ENCODE assay signal across 19 cellular contexts in the genomic region with DNA sequence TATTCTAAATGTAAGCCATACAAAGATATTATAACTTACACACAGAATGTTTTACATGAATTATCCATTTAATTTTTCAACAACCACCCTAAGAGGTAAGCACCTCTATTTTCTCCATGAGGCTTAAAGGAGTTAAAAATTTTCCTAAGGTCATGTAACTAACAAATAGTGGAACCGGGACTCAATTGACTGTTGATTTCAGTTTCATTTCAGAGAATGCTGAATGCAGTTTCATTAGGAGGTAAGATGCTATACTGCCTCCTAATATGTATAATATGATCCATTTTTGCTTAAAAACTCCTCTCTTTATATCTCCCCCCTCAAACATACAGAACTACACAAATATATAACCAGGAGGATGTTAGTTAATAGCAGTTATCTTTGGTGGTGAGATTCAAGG. TPM values are rescaled to one million over a fixed set of nuclear protein-coding genes. Genes with fewer than 3 reads are reported as not detected.
DNase-seq lines count a peak whose midpoint lies in the region; ATAC-seq, FAIRE-seq and TF ChIP-seq lines count a peak whose summit lies in the region.
"Had no signal": no experiment of that assay in that cellular context is flagged by ENCODE, and none has a peak within 500 bp of the region (broad histone marks: within the 10 kb centered on the region; RNA-seq: fewer than 3 reads in every experiment).

No MANE protein-coding gene starts in this region.

- H3K9me2 ChIP-seq in MM.1S (replicated peaks; ENCODE audit: insufficient read depth, low read length), result no peaks in the 10 kb centered on the region

- no peak overlapping the region for H3K4me3 ChIP-seq in MM.1S (ENCODE audit: low read length)
- H3K4me3 ChIP-seq in pancreas, result no peak overlapping the region
- no peak overlapping the region for H3K4me3 ChIP-seq in effector memory CD4-positive, alpha-beta T cell (ENCODE audit: insufficient read depth, low read depth, low read length, poor library complexity, severe bottlenecking)
- H3K4me3 ChIP-seq: A549, BLaER1 had no signal

- H2AFZ ChIP-seq in MM.1S (ENCODE audit: low read length), result no peak overlapping the region

- H3K9ac ChIP-seq in MM.1S (ENCODE audit: low read length), result no peak overlapping the region
- H3K9ac ChIP-seq: BLaER1 had no signal

- no peaks in the 10 kb centered on the region for H4K20me1 ChIP-seq in MM.1S (ENCODE audit: insufficient read depth, low read length)
- H4K20me1 ChIP-seq: BLaER1 had no signal

- no peaks in the 10 kb centered on the region for H3F3A ChIP-seq in MM.1S (ENCODE audit: insufficient read depth, low read length)

- H3K36me3 ChIP-seq in MM.1S (replicated peaks; ENCODE audit: insufficient read depth, low read length), result peaks cover 4% of the 10 kb centered on the region; the same call in 1 of the 2 replicates
- no peaks in the 10 kb centered on the region for H3K36me3 ChIP-seq in pancreas
- H3K36me3 ChIP-seq in effector memory CD4-positive, alpha-beta T cell (ENCODE audit: control insufficient read depth, insufficient read depth, low read length), result no peaks in the 10 kb centered on the region
- H3K36me3 ChIP-seq: BLaER1 had no signal

- H3K27me3 ChIP-seq in MM.1S (replicated peaks; ENCODE audit: insufficient read depth, low read length) (no peaks in the 10 kb centered on the region), pancreas (no peaks in the 10 kb centered on the region)
- H3K27me3 ChIP-seq in effector memory CD4-positive, alpha-beta T cell (replicated peaks; ENCODE audit: control insufficient read depth, insufficient read depth, low read length, poor library complexity, severe bottlenecking), result no peaks in the 10 kb centered on the region

- intact Hi-C loops in pancreas (cut with DNase I), result no loop called here

- FAIRE-seq in pancreas (lab: Jason Lieb, UNC), result peak; percentile 57
- FAIRE-seq: GM18507, HTR-8/SVneo had no signal

- H3K4me1 ChIP-seq in MM.1S (ENCODE audit: low read length), result no peaks in the 10 kb centered on the region
- peaks cover 0 to 9% (median 0%) of the 10 kb centered on the region in 3 donors for H3K4me1 ChIP-seq in pancreas
- no peaks in the 10 kb centered on the region for H3K4me1 ChIP-seq in effector memory CD4-positive, alpha-beta T cell (ENCODE audit: control insufficient read depth, insufficient read depth, low read length, poor library complexity, severe bottlenecking)
- H3K4me1 ChIP-seq: BLaER1 had no signal

- peak overlapping the region; percentile 24; the same call in 1 of the 2 replicates for H3K4me2 ChIP-seq in MM.1S (ENCODE audit: low read depth, low read length)
- H3K4me2 ChIP-seq: BLaER1 had no signal

- no peaks in the 10 kb centered on the region for H3K9me3 ChIP-seq in MM.1S (replicated peaks; ENCODE audit: insufficient read depth, low read length)
- no peaks in the 10 kb centered on the region for H3K9me3 ChIP-seq in pancreas
- H3K9me3 ChIP-seq in effector memory CD4-positive, alpha-beta T cell (ENCODE audit: control insufficient read depth, low read length), result no peaks in the 10 kb centered on the region
- H3K9me3 ChIP-seq: A549 had no signal

- DNase-seq in MM.1S, result peak; percentile 46
- no peak for DNase-seq in epithelial cell of prostate (ENCODE audit: low read depth, low spot score)
- no peak for DNase-seq in pancreas
- no peak for DNase-seq in effector memory CD4-positive, alpha-beta T cell
- DNase-seq in stimulated activated CD4-positive, alpha-beta T cell treated with anti-CD3 and anti-CD28 coated beads, Interleukin-15, amount 100 ng/mL, for 24 hours, result no peak
- DNase-seq: CD4-positive, alpha-beta memory T cell; H9; NCI-H187; NCI-H2107; NCI-H510A; NCI-H774 had no signal

- 60 to 62% methylated on average over 1 of the region's 1 CpG for WGBS in pancreas, 2 donors

- TF ChIP-seq CTCF in MM.1S (IDR thresholded peaks at IDR 0.05; ENCODE audit: low read length) (no peak), pancreas (IDR thresholded peaks at IDR 0.05) (no peak)

- ATAC-seq in GM18867 (IDR thresholded peaks at IDR 0.05; ENCODE audit: unreplicated experiment), result peak; percentile 47
- ATAC-seq in pancreas, result no peak
- ATAC-seq in HG02870 (IDR thresholded peaks at IDR 0.05; ENCODE audit: unreplicated experiment), result no peak

- H3K27ac ChIP-seq in MM.1S (ENCODE audit: low read length) (no peak overlapping the region), epithelial cell of prostate (peak overlapping the region; percentile 96), pancreas (no peak overlapping the region)
- H3K27ac ChIP-seq in effector memory CD4-positive, alpha-beta T cell (ENCODE audit: insufficient read depth, low read length, poor library complexity, severe bottlenecking), result no peak overlapping the region
- H3K27ac ChIP-seq: BLaER1, RWPE1 had no signal

- no peaks in the 10 kb centered on the region for H3K79me2 ChIP-seq in MM.1S (ENCODE audit: low read length)

RNA-seq across cellular contexts. Expression of a gene that starts 29.1 kb away (rescaled TPM):
- 1 to 10 TPM; 4.5 to 7.4 (median 5.2) TPM for total RNA-seq in pancreas
- polyA plus RNA-seq in pancreas, result 1 to 10 TPM; 3.5 to 4.3 TPM
- polyA plus RNA-seq: CD4-positive, alpha-beta memory T cell; IgD-negative memory B cell had no signal
